Comparison of ENCODE assay signal across 6 cellular contexts in the genomic region with DNA sequence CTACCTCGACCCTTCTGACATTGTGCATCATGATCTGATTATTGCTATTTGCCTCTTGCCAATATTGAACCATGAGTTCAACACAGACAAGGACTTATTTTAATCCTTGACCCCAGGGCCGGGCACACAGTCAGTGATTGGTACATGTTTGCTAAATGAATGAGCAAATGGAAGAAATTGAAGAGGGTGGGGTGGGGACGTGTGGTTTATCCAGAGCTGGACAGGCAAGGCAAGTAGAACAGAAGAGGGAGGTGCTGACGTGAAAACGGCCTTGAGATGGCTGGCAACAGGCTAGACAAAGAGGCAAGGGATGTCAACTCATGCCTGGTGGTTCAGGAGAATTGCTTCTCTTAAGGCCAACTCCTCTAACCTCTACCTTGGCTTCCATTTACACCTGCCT. TPM values are rescaled to one million over a fixed set of nuclear protein-coding genes. Genes with fewer than 3 reads are reported as not detected.
DNase-seq lines count a peak whose midpoint lies in the region; ATAC-seq, FAIRE-seq and TF ChIP-seq lines count a peak whose summit lies in the region.
"Not testable (repeated sequence)": the region's sequence is repeated elsewhere in the genome, so short reads cannot be mapped to it uniquely, and the experiment has no call there.

No MANE protein-coding gene starts in this region.

- FAIRE-seq in GM12892 (lab: Jason Lieb, UNC), result peak; percentile 77
- FAIRE-seq in HTR-8/SVneo (lab: Jason Lieb, UNC), result peak; percentile 95
- FAIRE-seq in K562 (lab: Jason Lieb, UNC), result peak; percentile 79
- FAIRE-seq in HepG2 (lab: Jason Lieb, UNC), result not testable (repeated sequence)

- not testable (repeated sequence) for DNase-seq in GM12892 (ENCODE audit: insufficient read length); HTR-8/SVneo (ENCODE audit: insufficient read length, low spot score); K562 (ENCODE audit: extremely low read depth in 1 of 4, low spot score in 3 of 4); left lobe of liver (ENCODE audit: low spot score); HepG2 (ENCODE audit: low spot score); right lobe of liver

- intact Hi-C loops in K562 (cut with micrococcal nuclease); HepG2 (cut with micrococcal nuclease; ENCODE audit: unreplicated experiment); right lobe of liver (cut with DNase I): not testable (repeated sequence)

- TF ChIP-seq POLR2A in GM12892 (IDR thresholded peaks at IDR 0.05; ENCODE audit: low read depth, low read length); K562 (conservative IDR thresholded peaks at IDR 0.05); HepG2 (IDR thresholded peaks at IDR 0.05; ENCODE audit: insufficient read depth in 1 of 2, low read depth in 2 of 2, low read length in 2 of 2); right lobe of liver (IDR thresholded peaks at IDR 0.05): not testable (repeated sequence)

- H3K27ac ChIP-seq in K562 (ENCODE audit: extremely low read depth, low read depth, low read length); HepG2 (ENCODE audit: extremely low read length, insufficient read depth, low read length): not testable (repeated sequence)
- H3K27ac ChIP-seq in right lobe of liver, result peak overlapping the region in 1 of 3 donors; percentile 76

- H3K4me3 ChIP-seq in K562; HepG2 (replicated peaks in 1 of 3; ENCODE audit: insufficient read depth in 1 of 3, low read depth in 2 of 3, low read length in 3 of 3); right lobe of liver: not testable (repeated sequence)

- in situ Hi-C loops in K562 (cut with MboI); HepG2 (cut with HindIII; ENCODE audit: extremely low pct_ligation_motif_present, low pct_unique_long_range_greater_than_20kb): not testable (repeated sequence)

- CTCF ChIA-PET in K562 (lab: Yijun Ruan, JAX; ENCODE audit: low intra/inter-chr PET ratio); HepG2 (lab: Yijun Ruan, JAX; ENCODE audit: low intra/inter-chr PET ratio, low total read pairs): not testable (repeated sequence)

- not testable (repeated sequence) for H3K9me3 ChIP-seq in K562 (replicated peaks; ENCODE audit: control insufficient read depth, insufficient read depth, low read depth, low read length); HepG2 (ENCODE audit: low read length); right lobe of liver

- not testable (repeated sequence) for ATAC-seq in K562
- ATAC-seq in left lobe of liver (peak; percentile 63), HepG2 (peak; percentile 66), right lobe of liver (peak; percentile 48 to 63 (median 53))

- H3K4me2 ChIP-seq in K562 (ENCODE audit: insufficient read depth, low read length); HepG2 (ENCODE audit: low read depth, low read length): not testable (repeated sequence)

- no CpG with 5 or more reads among the region's 5 CpGs for WGBS in K562 (ENCODE audit: insufficient coverage, low coverage, missing lambda C conversion rate)
- no CpG with 5 or more reads among the region's 5 CpGs for WGBS in HepG2 (ENCODE audit: low lambda C conversion rate)
- WGBS in right lobe of liver (ENCODE audit: insufficient coverage, low coverage, low lambda C conversion rate, missing lambda C conversion rate), result no CpG with 5 or more reads among the region's 5 CpGs

- TF ChIP-seq CTCF in K562 (IDR thresholded peaks at IDR 0.05 in 2 of 3, conservative IDR thresholded peaks at IDR 0.05 in 1 of 3; ENCODE audit: insufficient read depth in 2 of 3, low read depth in 1 of 3, low read length in 3 of 3); HepG2 (CRISPR knock-in tag; IDR thresholded peaks at IDR 0.05); right lobe of liver (IDR thresholded peaks at IDR 0.05): not testable (repeated sequence)

- H3K9me1 ChIP-seq in K562 (ENCODE audit: control insufficient read depth, insufficient read depth, low read length), result not testable (repeated sequence)

- H3K27me3 ChIP-seq in K562 (ENCODE audit: control insufficient read depth in 2 of 2, insufficient read depth in 2 of 2, low read length in 2 of 2); HepG2 (ENCODE audit: control insufficient read depth in 1 of 2, insufficient read depth in 2 of 2, low read length in 2 of 2); right lobe of liver: not testable (repeated sequence)

- not testable (repeated sequence) for H3K4me1 ChIP-seq in K562 (replicated peaks in 1 of 2; ENCODE audit: control insufficient read depth in 2 of 2, insufficient read depth in 2 of 2, low read length in 2 of 2)
- H3K4me1 ChIP-seq in HepG2 (ENCODE audit: insufficient read depth, low read length) (peaks cover 41% of the 10 kb centered on the region), right lobe of liver (peaks cover 0 to 14% (median 0%) of the 10 kb centered on the region in 4 donors)

- TF ChIP-seq EP300 in K562 (IDR thresholded peaks at IDR 0.05; ENCODE audit: low read length); HepG2 (IDR thresholded peaks at IDR 0.05; ENCODE audit: low read depth in 2 of 2, low read length in 2 of 2); HepG2 (CRISPR knock-in tag; IDR thresholded peaks at IDR 0.05; ENCODE audit: borderline replicate concordance): not testable (repeated sequence)

- H3K79me2 ChIP-seq in K562 (ENCODE audit: control insufficient read depth, insufficient read depth, low read length); HepG2 (ENCODE audit: insufficient read depth, low read length): not testable (repeated sequence)

- H4K20me1 ChIP-seq in K562 (replicated peaks; ENCODE audit: control insufficient read depth, insufficient read depth, low read length); HepG2 (ENCODE audit: insufficient read depth, low read length): not testable (repeated sequence)

- POLR2A ChIA-PET in K562 (lab: Yijun Ruan, JAX); HepG2 (lab: Yijun Ruan, JAX): not testable (repeated sequence)

- not testable (repeated sequence) for BruUV-seq in K562 (replicated peaks; lab: Mats Ljungman, UMichigan); HepG2 (replicated peaks; lab: Mats Ljungman, UMichigan)

- H3K36me3 ChIP-seq in K562 (ENCODE audit: control insufficient read depth, insufficient read depth, low read length); HepG2 (replicated peaks in 1 of 2; ENCODE audit: control insufficient read depth in 1 of 2, insufficient read depth in 2 of 2, low read length in 2 of 2); right lobe of liver: not testable (repeated sequence)

- not testable (repeated sequence) for H3K9ac ChIP-seq in K562 (ENCODE audit: insufficient read depth in 1 of 2, low read depth in 2 of 2, low read length in 2 of 2); HepG2 (ENCODE audit: insufficient read depth, low read depth, low read length)

- not testable (repeated sequence) for TF ChIP-seq RAD21 in K562 (CRISPR knock-in tag; conservative IDR thresholded peaks at IDR 0.05 in 1 of 2, IDR thresholded peaks at IDR 0.05 in 1 of 2); HepG2 (CRISPR knock-in tag; IDR thresholded peaks at IDR 0.05)

- not testable (repeated sequence) for H2AFZ ChIP-seq in K562 (ENCODE audit: low read depth, low read length); HepG2 (ENCODE audit: low read length)

RNA-seq across cellular contexts. Expression of a gene that starts 28.5 kb away (rescaled TPM):
- 26.3 TPM for polyA plus RNA-seq in GM12892 (2012; ENCODE audit: missing spikeins)
- total RNA-seq in K562 (2011; cell fraction: chromatin; rRNA removed; ENCODE audit: low replicate concordance), result 5.5 and 22.5 TPM in 2 replicates
- 4.9 and 5.3 TPM in 2 replicates for total RNA-seq in K562 (2011; cell fraction: nucleolus; rRNA removed)
- 7.7 and 8.8 TPM in 2 replicates for total RNA-seq in K562 (2011; cell fraction: nucleoplasm; rRNA removed)
- total RNA-seq in K562 (2014; rRNA removed), result 17.5 and 17.6 TPM in 2 replicates
- total RNA-seq in K562 (2014; rRNA removed; fragmentation: Illumina TruSeq; extraction: Trizol), result 32.3 and 38.1 TPM in 2 replicates
- total RNA-seq in K562 (2015; rRNA removed; fragmentation: Illumina TruSeq; extraction: Trizol), result 28.3 and 32.3 TPM in 2 replicates
- total RNA-seq in K562 (2021), result 17.9 and 19.7 TPM in 2 replicates
- polyA plus RNA-seq in K562 (2011; rRNA removed), result 23.1 and 31.8 TPM in 2 replicates
- 3.5 and 7.9 TPM in 2 replicates for polyA plus RNA-seq in K562 (2011; cell fraction: cytosol; rRNA removed)
- polyA plus RNA-seq in K562 (2011; cell fraction: nucleus; rRNA removed), result 8.2 and 13.0 TPM in 2 replicates
- 25.6 and 37.7 TPM in 2 replicates for polyA plus RNA-seq in K562 (2012)
- 44.0 and 57.0 TPM in 2 replicates for polyA plus RNA-seq in K562 (2014; fragmentation: Illumina TruSeq; extraction: Trizol)
- polyA plus RNA-seq in K562 (2014; fragmentation: Nextera tagmentation; extraction: Ambion mirVana), result 10 to 100 TPM; 24.1 to 37.5 TPM
- 37.9 and 40.8 TPM in 2 replicates for polyA plus RNA-seq in K562 (2014; rRNA removed)
- 18.5 and 21.4 TPM in 2 replicates for polyA minus RNA-seq in K562 (2011; rRNA and poly(A)+ RNA removed)
- 6.7 and 6.8 TPM in 2 replicates for polyA minus RNA-seq in K562 (2011; cell fraction: cytosol; rRNA and poly(A)+ RNA removed)
- polyA minus RNA-seq in K562 (2011; cell fraction: nucleus; rRNA and poly(A)+ RNA removed), result 4.4 and 8.8 TPM in 2 replicates
- 2.9 TPM for total RNA-seq in left lobe of liver
- total RNA-seq in HepG2 (2016; rRNA removed; fragmentation: Illumina TruSeq; extraction: Trizol), result 7.2 and 8.2 TPM in 2 replicates
- total RNA-seq in HepG2 (2016; cell fraction: cytosol; rRNA removed; fragmentation: Illumina TruSeq; extraction: Trizol; ENCODE audit: low read depth), result 0.62 and 0.81 TPM in 2 replicates
- total RNA-seq in HepG2 (2016; cell fraction: insoluble cytoplasmic fraction; rRNA removed; fragmentation: Illumina TruSeq; extraction: Trizol), result 7.0 and 7.4 TPM in 2 replicates
- 1.4 and 1.8 TPM in 2 replicates for total RNA-seq in HepG2 (2016; cell fraction: membrane; rRNA removed; fragmentation: Illumina TruSeq; extraction: Trizol)
- total RNA-seq in HepG2 (2016; cell fraction: nucleus; rRNA removed; fragmentation: Illumina TruSeq; extraction: Trizol), result 7.5 and 9.2 TPM in 2 replicates
- 4.6 and 5.2 TPM in 2 replicates for polyA plus RNA-seq in HepG2 (2011; rRNA removed)
- 2.1 and 2.2 TPM in 2 replicates for polyA plus RNA-seq in HepG2 (2011; cell fraction: cytosol; rRNA removed)
- polyA plus RNA-seq in HepG2 (2011; cell fraction: nucleus; rRNA removed), result 3.7 and 4.1 TPM in 2 replicates
- polyA plus RNA-seq in HepG2 (2012), result 5.6 and 7.2 TPM in 2 replicates
- 0.47 and 0.50 TPM in 2 replicates for polyA plus RNA-seq in HepG2 (2016; cell fraction: cytosol; fragmentation: Illumina TruSeq; extraction: Trizol; ENCODE audit: low read depth)
- polyA plus RNA-seq in HepG2 (2016; cell fraction: insoluble cytoplasmic fraction; fragmentation: Illumina TruSeq; extraction: Trizol; ENCODE audit: low read depth), result 14.8 and 16.1 TPM in 2 replicates
- polyA plus RNA-seq in HepG2 (2016; cell fraction: membrane; fragmentation: Illumina TruSeq; extraction: Trizol; ENCODE audit: low read depth), result 0.74 and 0.84 TPM in 2 replicates
- polyA plus RNA-seq in HepG2 (2016; cell fraction: nucleus; fragmentation: Illumina TruSeq; extraction: Trizol; ENCODE audit: insufficient read depth, low read depth), result 14.6 and 15.3 TPM in 2 replicates
- polyA minus RNA-seq in HepG2 (2011; rRNA and poly(A)+ RNA removed; ENCODE audit: low replicate concordance), result 0.30 and 2.3 TPM in 2 replicates
- polyA minus RNA-seq in HepG2 (2011; cell fraction: cytosol; rRNA and poly(A)+ RNA removed), result 0.49 and 1.5 TPM in 2 replicates
- polyA minus RNA-seq in HepG2 (2011; cell fraction: nucleus; rRNA and poly(A)+ RNA removed), result 8.5 and 10.4 TPM in 2 replicates
- 1 to 10 TPM; 1.9 to 3.5 (median 2.5) TPM for total RNA-seq in right lobe of liver

RNA-seq across cellular contexts. Expression of a gene that starts 32.8 kb away (rescaled TPM):
- 9,006 TPM for polyA plus RNA-seq in GM12892 (2012; ENCODE audit: missing spikeins)
- 163 and 225 TPM in 2 replicates for total RNA-seq in K562 (2011; cell fraction: chromatin; rRNA removed; ENCODE audit: low replicate concordance)
- total RNA-seq in K562 (2011; cell fraction: nucleolus; rRNA removed), result 259 and 268 TPM in 2 replicates
- 538 and 1,218 TPM in 2 replicates for total RNA-seq in K562 (2011; cell fraction: nucleoplasm; rRNA removed)
- 1,067 and 1,382 TPM in 2 replicates for total RNA-seq in K562 (2014; rRNA removed)
- 4,057 and 4,318 TPM in 2 replicates for total RNA-seq in K562 (2014; rRNA removed; fragmentation: Illumina TruSeq; extraction: Trizol)
- 2,995 and 3,004 TPM in 2 replicates for total RNA-seq in K562 (2015; rRNA removed; fragmentation: Illumina TruSeq; extraction: Trizol)
- 2,027 and 2,325 TPM in 2 replicates for total RNA-seq in K562 (2021)
- 3,720 and 3,778 TPM in 2 replicates for polyA plus RNA-seq in K562 (2011; rRNA removed)
- polyA plus RNA-seq in K562 (2011; cell fraction: cytosol; rRNA removed), result 1,208 and 3,177 TPM in 2 replicates
- polyA plus RNA-seq in K562 (2011; cell fraction: nucleus; rRNA removed), result 415 and 1,277 TPM in 2 replicates
- 4,647 and 6,635 TPM in 2 replicates for polyA plus RNA-seq in K562 (2012)
- polyA plus RNA-seq in K562 (2014; fragmentation: Illumina TruSeq; extraction: Trizol), result 4,858 and 5,043 TPM in 2 replicates
- 1,000 to 10,000 TPM; 3,226 to 3,583 TPM for polyA plus RNA-seq in K562 (2014; fragmentation: Nextera tagmentation; extraction: Ambion mirVana)
- 2,850 and 3,458 TPM in 2 replicates for polyA plus RNA-seq in K562 (2014; rRNA removed)
- polyA minus RNA-seq in K562 (2011; rRNA and poly(A)+ RNA removed), result 1,510 and 2,086 TPM in 2 replicates
- 276 and 372 TPM in 2 replicates for polyA minus RNA-seq in K562 (2011; cell fraction: cytosol; rRNA and poly(A)+ RNA removed)
- 48.2 and 180 TPM in 2 replicates for polyA minus RNA-seq in K562 (2011; cell fraction: nucleus; rRNA and poly(A)+ RNA removed)
- 513 TPM for total RNA-seq in left lobe of liver
- 3,547 and 3,928 TPM in 2 replicates for total RNA-seq in HepG2 (2016; rRNA removed; fragmentation: Illumina TruSeq; extraction: Trizol)
- total RNA-seq in HepG2 (2016; cell fraction: cytosol; rRNA removed; fragmentation: Illumina TruSeq; extraction: Trizol; ENCODE audit: low read depth), result 5,522 and 6,331 TPM in 2 replicates
- 3,541 and 3,944 TPM in 2 replicates for total RNA-seq in HepG2 (2016; cell fraction: insoluble cytoplasmic fraction; rRNA removed; fragmentation: Illumina TruSeq; extraction: Trizol)
- 8,253 and 8,590 TPM in 2 replicates for total RNA-seq in HepG2 (2016; cell fraction: membrane; rRNA removed; fragmentation: Illumina TruSeq; extraction: Trizol)
- 1,224 and 1,272 TPM in 2 replicates for total RNA-seq in HepG2 (2016; cell fraction: nucleus; rRNA removed; fragmentation: Illumina TruSeq; extraction: Trizol)
- 2,024 and 2,312 TPM in 2 replicates for polyA plus RNA-seq in HepG2 (2011; rRNA removed)
- 1,813 and 3,532 TPM in 2 replicates for polyA plus RNA-seq in HepG2 (2011; cell fraction: cytosol; rRNA removed)
- 603 and 692 TPM in 2 replicates for polyA plus RNA-seq in HepG2 (2011; cell fraction: nucleus; rRNA removed)
- 6,677 and 8,105 TPM in 2 replicates for polyA plus RNA-seq in HepG2 (2012)
- polyA plus RNA-seq in HepG2 (2016; cell fraction: cytosol; fragmentation: Illumina TruSeq; extraction: Trizol; ENCODE audit: low read depth), result 5,588 and 5,933 TPM in 2 replicates
- polyA plus RNA-seq in HepG2 (2016; cell fraction: insoluble cytoplasmic fraction; fragmentation: Illumina TruSeq; extraction: Trizol; ENCODE audit: low read depth), result 3,018 and 3,146 TPM in 2 replicates
- 6,670 and 7,089 TPM in 2 replicates for polyA plus RNA-seq in HepG2 (2016; cell fraction: membrane; fragmentation: Illumina TruSeq; extraction: Trizol; ENCODE audit: low read depth)
- polyA plus RNA-seq in HepG2 (2016; cell fraction: nucleus; fragmentation: Illumina TruSeq; extraction: Trizol; ENCODE audit: insufficient read depth, low read depth), result 1,707 and 1,826 TPM in 2 replicates
- 70.8 and 199 TPM in 2 replicates for polyA minus RNA-seq in HepG2 (2011; rRNA and poly(A)+ RNA removed; ENCODE audit: low replicate concordance)
- 275 and 347 TPM in 2 replicates for polyA minus RNA-seq in HepG2 (2011; cell fraction: cytosol; rRNA and poly(A)+ RNA removed)
- polyA minus RNA-seq in HepG2 (2011; cell fraction: nucleus; rRNA and poly(A)+ RNA removed), result 102 and 178 TPM in 2 replicates
- total RNA-seq in right lobe of liver, result 1,000 to 10,000 TPM in 2 of 6 experiments, 100 to 1,000 TPM in 4; 587 to 2,308 (median 667) TPM

RNA-seq across cellular contexts. Expression of a gene that starts 47.3 kb away (rescaled TPM):
- polyA plus RNA-seq in GM12892 (2012; ENCODE audit: missing spikeins), result 24.9 TPM
- total RNA-seq in K562 (2011; cell fraction: chromatin; rRNA removed; ENCODE audit: low replicate concordance), result 11.5 and 17.2 TPM in 2 replicates
- total RNA-seq in K562 (2011; cell fraction: nucleolus; rRNA removed), result 15.0 and 17.9 TPM in 2 replicates
- 14.0 and 14.8 TPM in 2 replicates for total RNA-seq in K562 (2011; cell fraction: nucleoplasm; rRNA removed)
- total RNA-seq in K562 (2014; rRNA removed) (31.2 and 31.9 TPM in 2 replicates), K562 (2014; rRNA removed; fragmentation: Illumina TruSeq; extraction: Trizol) (17.9 and 22.4 TPM in 2 replicates), K562 (2015; rRNA removed; fragmentation: Illumina TruSeq; extraction: Trizol) (26.4 and 28.1 TPM in 2 replicates), K562 (2021) (26.3 and 28.5 TPM in 2 replicates), left lobe of liver (6.7 TPM), HepG2 (2016; rRNA removed; fragmentation: Illumina TruSeq; extraction: Trizol) (15.4 and 21.4 TPM in 2 replicates), right lobe of liver (10 to 100 TPM in 2 of 6 experiments, 1 to 10 TPM in 4; 6.1 to 12.6 (median 7.5) TPM)
- polyA plus RNA-seq in K562 (2011; rRNA removed) (21.2 and 25.6 TPM in 2 replicates), K562 (2014; fragmentation: Illumina TruSeq; extraction: Trizol) (27.8 and 32.8 TPM in 2 replicates), K562 (2014; fragmentation: Nextera tagmentation; extraction: Ambion mirVana) (10 to 100 TPM; 23.9 to 29.4 TPM), K562 (2014; rRNA removed) (38.4 and 39.5 TPM in 2 replicates), HepG2 (2011; rRNA removed) (14.0 and 16.3 TPM in 2 replicates)
- 21.0 and 23.4 TPM in 2 replicates for polyA plus RNA-seq in K562 (2011; cell fraction: cytosol; rRNA removed)
- polyA plus RNA-seq in K562 (2011; cell fraction: nucleus; rRNA removed), result 22.4 and 31.4 TPM in 2 replicates
- polyA plus RNA-seq in K562 (2012), result 27.0 and 41.1 TPM in 2 replicates
- 11.4 and 14.6 TPM in 2 replicates for polyA minus RNA-seq in K562 (2011; rRNA and poly(A)+ RNA removed)
- polyA minus RNA-seq in K562 (2011; cell fraction: cytosol; rRNA and poly(A)+ RNA removed), result 9.5 and 11.5 TPM in 2 replicates
- polyA minus RNA-seq in K562 (2011; cell fraction: nucleus; rRNA and poly(A)+ RNA removed), result 3.6 and 10.3 TPM in 2 replicates
- 3.8 and 4.1 TPM in 2 replicates for total RNA-seq in HepG2 (2016; cell fraction: cytosol; rRNA removed; fragmentation: Illumina TruSeq; extraction: Trizol; ENCODE audit: low read depth)
- total RNA-seq in HepG2 (2016; cell fraction: insoluble cytoplasmic fraction; rRNA removed; fragmentation: Illumina TruSeq; extraction: Trizol), result 16.4 and 22.5 TPM in 2 replicates
- total RNA-seq in HepG2 (2016; cell fraction: membrane; rRNA removed; fragmentation: Illumina TruSeq; extraction: Trizol), result 6.0 and 6.6 TPM in 2 replicates
- total RNA-seq in HepG2 (2016; cell fraction: nucleus; rRNA removed; fragmentation: Illumina TruSeq; extraction: Trizol), result 7.1 and 7.7 TPM in 2 replicates
- 19.6 and 19.7 TPM in 2 replicates for polyA plus RNA-seq in HepG2 (2011; cell fraction: cytosol; rRNA removed)
- 7.3 and 7.5 TPM in 2 replicates for polyA plus RNA-seq in HepG2 (2011; cell fraction: nucleus; rRNA removed)
- polyA plus RNA-seq in HepG2 (2012), result 17.4 and 18.7 TPM in 2 replicates
- 4.0 and 4.2 TPM in 2 replicates for polyA plus RNA-seq in HepG2 (2016; cell fraction: cytosol; fragmentation: Illumina TruSeq; extraction: Trizol; ENCODE audit: low read depth)
- polyA plus RNA-seq in HepG2 (2016; cell fraction: insoluble cytoplasmic fraction; fragmentation: Illumina TruSeq; extraction: Trizol; ENCODE audit: low read depth), result 20.9 and 21.9 TPM in 2 replicates
- 4.3 and 5.6 TPM in 2 replicates for polyA plus RNA-seq in HepG2 (2016; cell fraction: membrane; fragmentation: Illumina TruSeq; extraction: Trizol; ENCODE audit: low read depth)
- polyA plus RNA-seq in HepG2 (2016; cell fraction: nucleus; fragmentation: Illumina TruSeq; extraction: Trizol; ENCODE audit: insufficient read depth, low read depth), result 11.0 and 11.3 TPM in 2 replicates
- 5.4 and 9.0 TPM in 2 replicates for polyA minus RNA-seq in HepG2 (2011; rRNA and poly(A)+ RNA removed; ENCODE audit: low replicate concordance)
- polyA minus RNA-seq in HepG2 (2011; cell fraction: cytosol; rRNA and poly(A)+ RNA removed), result 6.6 and 7.8 TPM in 2 replicates
- 4.9 and 5.0 TPM in 2 replicates for polyA minus RNA-seq in HepG2 (2011; cell fraction: nucleus; rRNA and poly(A)+ RNA removed)

RNA-seq across cellular contexts. Expression of a gene that starts 47.4 kb away (rescaled TPM):
- polyA plus RNA-seq in GM12892 (2012; ENCODE audit: missing spikeins), result 298 TPM
- 25.7 and 39.2 TPM in 2 replicates for total RNA-seq in K562 (2011; cell fraction: chromatin; rRNA removed; ENCODE audit: low replicate concordance)
- total RNA-seq in K562 (2011; cell fraction: nucleolus; rRNA removed), result 32.1 and 33.7 TPM in 2 replicates
- total RNA-seq in K562 (2011; cell fraction: nucleoplasm; rRNA removed), result 56.5 and 62.8 TPM in 2 replicates
- total RNA-seq in K562 (2014; rRNA removed) (160 and 218 TPM in 2 replicates), K562 (2014; rRNA removed; fragmentation: Illumina TruSeq; extraction: Trizol) (402 and 409 TPM in 2 replicates), K562 (2015; rRNA removed; fragmentation: Illumina TruSeq; extraction: Trizol) (378 and 383 TPM in 2 replicates), K562 (2021) (169 and 177 TPM in 2 replicates), left lobe of liver (62.6 TPM), HepG2 (2016; rRNA removed; fragmentation: Illumina TruSeq; extraction: Trizol) (167 and 181 TPM in 2 replicates), right lobe of liver (10 to 100 TPM; 45.9 to 74.1 (median 65.1) TPM)
- polyA plus RNA-seq in K562 (2011; rRNA removed) (336 and 418 TPM in 2 replicates), K562 (2014; fragmentation: Illumina TruSeq; extraction: Trizol) (162 and 191 TPM in 2 replicates), K562 (2014; fragmentation: Nextera tagmentation; extraction: Ambion mirVana) (1,000 to 10,000 TPM; 1,140 to 1,285 TPM), K562 (2014; rRNA removed) (308 and 430 TPM in 2 replicates), HepG2 (2011; rRNA removed) (102 and 150 TPM in 2 replicates)
- 39.5 and 169 TPM in 2 replicates for polyA plus RNA-seq in K562 (2011; cell fraction: cytosol; rRNA removed)
- polyA plus RNA-seq in K562 (2011; cell fraction: nucleus; rRNA removed), result 44.8 and 122 TPM in 2 replicates
- polyA plus RNA-seq in K562 (2012), result 155 and 439 TPM in 2 replicates
- 149 and 153 TPM in 2 replicates for polyA minus RNA-seq in K562 (2011; rRNA and poly(A)+ RNA removed)
- polyA minus RNA-seq in K562 (2011; cell fraction: cytosol; rRNA and poly(A)+ RNA removed), result 54.1 and 64.7 TPM in 2 replicates
- polyA minus RNA-seq in K562 (2011; cell fraction: nucleus; rRNA and poly(A)+ RNA removed), result 8.3 and 22.9 TPM in 2 replicates
- total RNA-seq in HepG2 (2016; cell fraction: cytosol; rRNA removed; fragmentation: Illumina TruSeq; extraction: Trizol; ENCODE audit: low read depth), result 52.2 and 54.3 TPM in 2 replicates
- 179 and 198 TPM in 2 replicates for total RNA-seq in HepG2 (2016; cell fraction: insoluble cytoplasmic fraction; rRNA removed; fragmentation: Illumina TruSeq; extraction: Trizol)
- total RNA-seq in HepG2 (2016; cell fraction: membrane; rRNA removed; fragmentation: Illumina TruSeq; extraction: Trizol), result 72.9 and 80.9 TPM in 2 replicates
- total RNA-seq in HepG2 (2016; cell fraction: nucleus; rRNA removed; fragmentation: Illumina TruSeq; extraction: Trizol), result 85.6 and 89.4 TPM in 2 replicates
- polyA plus RNA-seq in HepG2 (2011; cell fraction: cytosol; rRNA removed), result 56.6 and 77.4 TPM in 2 replicates
- 15.4 and 22.0 TPM in 2 replicates for polyA plus RNA-seq in HepG2 (2011; cell fraction: nucleus; rRNA removed)
- polyA plus RNA-seq in HepG2 (2012), result 112 and 183 TPM in 2 replicates
- polyA plus RNA-seq in HepG2 (2016; cell fraction: cytosol; fragmentation: Illumina TruSeq; extraction: Trizol; ENCODE audit: low read depth), result 52.3 and 72.1 TPM in 2 replicates
- 160 and 182 TPM in 2 replicates for polyA plus RNA-seq in HepG2 (2016; cell fraction: insoluble cytoplasmic fraction; fragmentation: Illumina TruSeq; extraction: Trizol; ENCODE audit: low read depth)
- polyA plus RNA-seq in HepG2 (2016; cell fraction: membrane; fragmentation: Illumina TruSeq; extraction: Trizol; ENCODE audit: low read depth), result 56.0 and 73.0 TPM in 2 replicates
- polyA plus RNA-seq in HepG2 (2016; cell fraction: nucleus; fragmentation: Illumina TruSeq; extraction: Trizol; ENCODE audit: insufficient read depth, low read depth), result 154 and 155 TPM in 2 replicates
- 12.9 and 43.1 TPM in 2 replicates for polyA minus RNA-seq in HepG2 (2011; rRNA and poly(A)+ RNA removed; ENCODE audit: low replicate concordance)
- polyA minus RNA-seq in HepG2 (2011; cell fraction: cytosol; rRNA and poly(A)+ RNA removed), result 33.2 and 39.7 TPM in 2 replicates
- 14.2 and 16.9 TPM in 2 replicates for polyA minus RNA-seq in HepG2 (2011; cell fraction: nucleus; rRNA and poly(A)+ RNA removed)
